Comparison of ENCODE assay signal across 15 cellular contexts in genomic region chr9:75156838-75157237, GRCh38.
"Had no signal": no experiment of that assay in that cellular context is flagged by ENCODE, and none has a peak within 500 bp of the region (broad histone marks: within the 10 kb centered on the region; RNA-seq: fewer than 3 reads in every experiment).

No MANE protein-coding gene starts in this region.

- H3K4me3 ChIP-seq: cardiac muscle cell, sigmoid colon, spleen, upper lobe of right lung had no signal

- H3K27ac Mint-ChIP-seq: activated naive CD4-positive, alpha-beta T cell treated with anti-CD3 and anti-CD28 coated beads, Interleukin-2, amount 50 U/mL, for 72 hours; memory B cell; naive B cell had no signal

- H3K4me1 ChIP-seq: sigmoid colon, upper lobe of right lung had no signal

- H3K9me3 ChIP-seq: sigmoid colon, spleen, upper lobe of right lung had no signal

- H3K36me3 ChIP-seq: cardiac muscle cell had no signal

- H3K27me3 Mint-ChIP-seq: memory B cell, naive B cell had no signal

- H3K4me1 Mint-ChIP-seq: memory B cell, naive B cell had no signal

- H3K9me3 Mint-ChIP-seq: activated naive CD4-positive, alpha-beta T cell treated with anti-CD3 and anti-CD28 coated beads, Interleukin-2, amount 50 U/mL, for 72 hours; activated T-cell treated with anti-CD3 and anti-CD28 coated beads, Interleukin-2, amount 50 U/mL, for 4 hours; memory B cell; naive B cell had no signal

- H3K4me3 Mint-ChIP-seq: activated T-cell treated with anti-CD3 and anti-CD28 coated beads, Interleukin-2, amount 50 U/mL, for 4 hours; memory B cell; naive B cell had no signal

- H3K27ac ChIP-seq: cardiac muscle cell, sigmoid colon, spleen, upper lobe of right lung had no signal

- ATAC-seq: activated CD4-positive, CD25-positive, alpha-beta regulatory T cell treated with anti-CD3 and anti-CD28 coated beads, Interleukin-2, amount 50 U/mL, for 24 hours; activated naive CD4-positive, alpha-beta T cell treated with anti-CD3 and anti-CD28 coated beads, Interleukin-2, amount 50 U/mL, for 72 hours; activated T-cell treated with anti-CD3 and anti-CD28 coated beads, Interleukin-2, amount 50 U/mL, for 4 hours; upper lobe of right lung had no signal

- H3K27me3 ChIP-seq: cardiac muscle cell, sigmoid colon, spleen, upper lobe of right lung had no signal

- DNase-seq: activated CD4-positive, alpha-beta T cell treated with anti-CD3 and anti-CD28 coated beads, Interleukin-2, amount 50 U/mL, for 1 hour; activated T-cell treated with anti-CD3 and anti-CD28 coated beads, Interleukin-2, amount 50 U/mL, for 4 hours; amniotic stem cell; dermis blood vessel endothelial cell; effector memory CD4-positive, alpha-beta T cell; naive B cell; sigmoid colon; spleen; stimulated activated naive CD4-positive, alpha-beta T cell; T-helper 9 cell; upper lobe of right lung had no signal
